Comparison of ENCODE assay signal across 8 cellular contexts in the genomic region with DNA sequence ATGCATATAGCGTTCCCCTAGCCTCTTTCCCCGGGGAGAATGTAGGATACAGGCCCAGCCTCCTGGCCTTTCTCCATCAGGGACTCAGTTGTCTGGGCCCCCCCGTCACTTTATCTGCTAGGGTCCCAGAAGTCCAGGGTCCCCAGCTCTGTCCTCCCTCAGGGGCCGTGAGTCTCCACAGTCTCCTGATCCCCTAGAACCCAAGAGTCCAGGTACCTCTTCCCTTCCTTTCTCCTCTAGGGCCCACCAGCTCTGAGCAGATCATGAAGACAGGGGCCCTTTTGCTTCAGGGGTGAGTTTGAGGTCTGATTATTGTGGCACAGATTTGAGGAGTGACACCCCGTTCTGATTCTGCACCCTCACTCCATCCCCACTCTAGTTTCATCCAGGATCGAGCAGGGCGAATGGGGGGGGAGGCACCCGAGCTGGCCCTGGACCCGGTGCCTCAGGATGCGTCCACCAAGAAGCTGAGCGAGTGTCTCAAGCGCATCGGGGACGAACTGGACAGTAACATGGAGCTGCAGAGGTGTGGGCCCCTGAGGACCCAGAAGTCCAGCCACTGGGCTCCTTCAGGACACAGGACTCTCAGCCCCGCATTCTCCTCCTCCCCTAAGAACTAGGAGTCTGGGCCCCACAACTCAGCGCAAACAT. TPM values are rescaled to one million over a fixed set of nuclear protein-coding genes. Genes with fewer than 3 reads are reported as not detected.
DNase-seq lines count a peak whose midpoint lies in the region; ATAC-seq and TF ChIP-seq lines count a peak whose summit lies in the region.

No MANE protein-coding gene starts in this region.

- ATAC-seq in activated CD8-positive, alpha-beta T cell treated with anti-CD3 and anti-CD28 coated beads for 36 hours: no peak
- ATAC-seq in stimulated activated memory B cell treated with anti-CD40 and anti-IgM and Interleukin-4, amounts not matched to agents 10 μg/mL and 1 μg/mL and 100 μg/mL, for 72 hours: no peak
- ATAC-seq in HG03108 (IDR thresholded peaks at IDR 0.05; ENCODE audit: unreplicated experiment): no peak

- no peak overlapping the region for H3K23ac ChIP-seq in H9 (ENCODE audit: insufficient read length, low read depth, low read length)

- H4K20me1 ChIP-seq in H9 (ENCODE audit: control insufficient read depth, insufficient read depth, insufficient read length): no peaks in the 10 kb centered on the region

- no peak overlapping the region for H3K4ac ChIP-seq in H9 (ENCODE audit: low read depth, low read length)

- no peak overlapping the region for H2BK20ac ChIP-seq in H9 (ENCODE audit: low read depth, low read length, poor library complexity, severe bottlenecking)

- H2AFZ ChIP-seq in H9 (ENCODE audit: low read length): no peak overlapping the region

- H3T11ph ChIP-seq in H9 (ENCODE audit: low read length): no peak overlapping the region

- H3K4me2 ChIP-seq in H9 (ENCODE audit: insufficient read depth, insufficient read length, low read length): peak overlapping the region; percentile 64

- no peak overlapping the region for H2BK5ac ChIP-seq in H9 (ENCODE audit: insufficient read length, low read length)

- no peaks in the 10 kb centered on the region for H3K4me1 ChIP-seq in H9 (ENCODE audit: insufficient read depth, low read length)

- DNase-seq in H9 (no peak), germinal center (ENCODE audit: low spot score) (no peak), GM19240 (ENCODE audit: insufficient read length, low spot score) (no peak), ACHN (no peak)
- no peak for DNase-seq in activated CD8-positive, alpha-beta T cell treated with anti-CD3 and anti-CD28 coated beads for 36 hours

- H4K91ac ChIP-seq in H9 (ENCODE audit: insufficient read length, low read depth, low read length): no peak overlapping the region

- H3K27ac Mint-ChIP-seq in H9: peak overlapping the region in 2 of 3 experiments; percentile 77 to 93; a peak in 4 of 7 replicates
- peak overlapping the region; percentile 92 for H3K27ac Mint-ChIP-seq in activated CD8-positive, alpha-beta T cell treated with anti-CD3 and anti-CD28 coated beads for 36 hours
- H3K27ac Mint-ChIP-seq in stimulated activated memory B cell treated with anti-CD40 and anti-IgM and Interleukin-4, amounts not matched to agents 10 μg/mL and 1 μg/mL and 100 μg/mL, for 72 hours: peak overlapping the region; percentile 77

- H3K27ac ChIP-seq in H9 (ENCODE audit: insufficient read length, low read depth, low read length): no peak overlapping the region

- no peaks in the 10 kb centered on the region for H3K9me3 Mint-ChIP-seq in H9
- no peaks in the 10 kb centered on the region for H3K9me3 Mint-ChIP-seq in activated CD8-positive, alpha-beta T cell treated with anti-CD3 and anti-CD28 coated beads for 36 hours
- H3K9me3 Mint-ChIP-seq in stimulated activated memory B cell treated with anti-CD40 and anti-IgM and Interleukin-4, amounts not matched to agents 10 μg/mL and 1 μg/mL and 100 μg/mL, for 72 hours: no peaks in the 10 kb centered on the region

- peaks cover 17 to 44% (median 37%) of the 10 kb centered on the region in 3 experiments; a peak in 6 of 7 replicates for H3K36me3 Mint-ChIP-seq in H9 (ENCODE audit: insufficient read depth in 1 of 3, low read depth in 3 of 3)
- peaks cover 34% of the 10 kb centered on the region for H3K36me3 Mint-ChIP-seq in activated CD8-positive, alpha-beta T cell treated with anti-CD3 and anti-CD28 coated beads for 36 hours (ENCODE audit: low read depth)
- peaks cover 29% of the 10 kb centered on the region for H3K36me3 Mint-ChIP-seq in stimulated activated memory B cell treated with anti-CD40 and anti-IgM and Interleukin-4, amounts not matched to agents 10 μg/mL and 1 μg/mL and 100 μg/mL, for 72 hours

- no peak overlapping the region for H3K56ac ChIP-seq in H9 (ENCODE audit: insufficient read length, low read depth, low read length)

- H3K9ac ChIP-seq in H9 (ENCODE audit: extremely low read depth, insufficient read length, low read length): peak overlapping the region; percentile 77

- CTCF ChIA-PET in activated CD8-positive, alpha-beta T cell treated with anti-CD3 and anti-CD28 coated beads for 36 hours (lab: Charles Lee): interaction anchor here (0.9 to 1.1 kb wide), 2 partner anchors 9 to 11 kb away, joined by 3 to 4 read pairs; no protein-coding TSS in a partner anchor

- peaks cover 8% of the 10 kb centered on the region for H3K23me2 ChIP-seq in H9 (ENCODE audit: insufficient read length, low read depth, low read length, poor library complexity, severe bottlenecking)

- intact Hi-C loops in activated CD8-positive, alpha-beta T cell treated with anti-CD3 and anti-CD28 coated beads for 36 hours (cut with micrococcal nuclease): no loop called here

- POLR2A ChIA-PET in activated CD8-positive, alpha-beta T cell treated with anti-CD3 and anti-CD28 coated beads for 36 hours (lab: Charles Lee): interaction anchor here (0.9 to 3.5 kb wide), 4 partner anchors 10 to 81 kb away, joined by 3 to 38 read pairs (median 4); a partner anchor contains a TSS

- H3K4me1 Mint-ChIP-seq in H9: peaks cover 14 to 15% of the 10 kb centered on the region in 2 experiments
- H3K4me1 Mint-ChIP-seq in activated CD8-positive, alpha-beta T cell treated with anti-CD3 and anti-CD28 coated beads for 36 hours (ENCODE audit: low read depth): peaks cover 34% of the 10 kb centered on the region
- H3K4me1 Mint-ChIP-seq in stimulated activated memory B cell treated with anti-CD40 and anti-IgM and Interleukin-4, amounts not matched to agents 10 μg/mL and 1 μg/mL and 100 μg/mL, for 72 hours: peaks cover 22% of the 10 kb centered on the region

- no peaks in the 10 kb centered on the region for H3K27me3 ChIP-seq in H9 (ENCODE audit: insufficient read depth, low read length)

- H2BK12ac ChIP-seq in H9 (ENCODE audit: insufficient read length, low read depth, low read length): no peak overlapping the region

- H2AK5ac ChIP-seq in H9 (ENCODE audit: insufficient read length, low read length): no peak overlapping the region

- no peaks in the 10 kb centered on the region for H3K9me3 ChIP-seq in H9 (ENCODE audit: control insufficient read depth, low read depth, low read length)

- H2BK15ac ChIP-seq in H9 (ENCODE audit: low read depth, low read length): no peak overlapping the region

- H3K4me3 Mint-ChIP-seq in H9: peak overlapping the region; percentile 79 to 81
- H3K4me3 Mint-ChIP-seq in activated CD8-positive, alpha-beta T cell treated with anti-CD3 and anti-CD28 coated beads for 36 hours: peak overlapping the region; percentile 75
- peak overlapping the region; percentile 88 for H3K4me3 Mint-ChIP-seq in stimulated activated memory B cell treated with anti-CD40 and anti-IgM and Interleukin-4, amounts not matched to agents 10 μg/mL and 1 μg/mL and 100 μg/mL, for 72 hours

- no peak overlapping the region for H2BK120ac ChIP-seq in H9 (ENCODE audit: low read depth, low read length, poor library complexity, severe bottlenecking)

- in situ Hi-C loops in ACHN (cut with HindIII; ENCODE audit: low pct_ligation_motif_present, low pct_unique_long_range_greater_than_20kb, low sequenced_read_pairs): no loop called here

- no peaks in the 10 kb centered on the region for H3K79me2 ChIP-seq in H9 (ENCODE audit: insufficient read depth, low read length)

- no peak overlapping the region for H4K5ac ChIP-seq in H9 (ENCODE audit: insufficient read length, low read depth, low read length)

- peaks cover 4% of the 10 kb centered on the region for H3K79me1 ChIP-seq in H9 (ENCODE audit: insufficient read depth, low read depth, low read length, poor library complexity, severe bottlenecking)

- H3K27me3 Mint-ChIP-seq in H9 (ENCODE audit: low read depth): peaks cover 10% of the 10 kb centered on the region
- H3K27me3 Mint-ChIP-seq in activated CD8-positive, alpha-beta T cell treated with anti-CD3 and anti-CD28 coated beads for 36 hours: no peaks in the 10 kb centered on the region
- no peaks in the 10 kb centered on the region for H3K27me3 Mint-ChIP-seq in stimulated activated memory B cell treated with anti-CD40 and anti-IgM and Interleukin-4, amounts not matched to agents 10 μg/mL and 1 μg/mL and 100 μg/mL, for 72 hours

- peak overlapping the region; percentile 63 for H3K18ac ChIP-seq in H9 (ENCODE audit: insufficient read length, low read depth, low read length)

- H3K4me3 ChIP-seq in iPS-11a (ENCODE audit: low read depth, low read length): peak overlapping the region; percentile 91

- H4K8ac ChIP-seq in H9 (replicated peaks; ENCODE audit: insufficient read length, low read depth, low read length): no peak overlapping the region

- TF ChIP-seq CTCF in H9 (conservative IDR thresholded peaks at IDR 0.05): no peak
- TF ChIP-seq CTCF in activated CD8-positive, alpha-beta T cell treated with anti-CD3 and anti-CD28 coated beads for 36 hours (IDR thresholded peaks at IDR 0.05): no peak

- no peak overlapping the region for H3K14ac ChIP-seq in H9 (ENCODE audit: insufficient read depth, low read length)

- WGBS in H9 (ENCODE audit: extremely low coverage, insufficient read length, low lambda C conversion rate): no CpG with 5 or more reads among the region's 16 CpGs

RNA-seq across cellular contexts. Expression of a gene that starts 0.8 kb away (rescaled TPM):
- total RNA-seq in H9 (2021): 310 and 315 TPM in 2 replicates
- total RNA-seq in activated CD8-positive, alpha-beta T cell treated with anti-CD3 and anti-CD28 coated beads for 36 hours: 100 to 1,000 TPM; 182 to 189 TPM

RNA-seq across cellular contexts. Expression of a gene that starts 9.7 kb away (rescaled TPM):
- 1,244 and 1,245 TPM in 2 replicates for total RNA-seq in H9 (2021)
- total RNA-seq in activated CD8-positive, alpha-beta T cell treated with anti-CD3 and anti-CD28 coated beads for 36 hours: 1,000 to 10,000 TPM; 1,296 to 1,324 TPM

RNA-seq across cellular contexts. Expression of a gene that starts 21.9 kb away (rescaled TPM):
- 1.4 and 2.0 TPM in 2 replicates for total RNA-seq in H9 (2021)
- total RNA-seq in activated CD8-positive, alpha-beta T cell treated with anti-CD3 and anti-CD28 coated beads for 36 hours: 1 to 10 TPM; 1.4 to 2.8 TPM

RNA-seq across cellular contexts. Expression of a gene that starts 37.7 kb away (rescaled TPM):
- total RNA-seq in H9 (2021): 44.3 and 45.6 TPM in 2 replicates
- 10 to 100 TPM; 58.1 to 58.7 TPM for total RNA-seq in activated CD8-positive, alpha-beta T cell treated with anti-CD3 and anti-CD28 coated beads for 36 hours

RNA-seq across cellular contexts. Expression of a gene that starts 38.3 kb away (rescaled TPM):
- 130 and 134 TPM in 2 replicates for total RNA-seq in H9 (2021)
- total RNA-seq in activated CD8-positive, alpha-beta T cell treated with anti-CD3 and anti-CD28 coated beads for 36 hours: 100 to 1,000 TPM; 175 to 176 TPM
